ENCODE assay signal across 26 cellular contexts in genomic region chr14:36820901-36821300, GRCh38.
DNase-seq lines count a peak whose midpoint lies in the region; ATAC-seq and TF ChIP-seq lines count a peak whose summit lies in the region.
"Had no signal": no experiment of that assay in that cellular context is flagged by ENCODE, and none has a peak within 500 bp of the region (broad histone marks: within the 10 kb centered on the region; RNA-seq: fewer than 3 reads in every experiment).

No MANE protein-coding gene starts in this region.

- peak; percentile 77 for DNase-seq in NCI-H748 treated with DMSO at 0.1 percent for 48 hours (lab: John Stamatoyannopoulos, UW)
- DNase-seq in NCI-H748 (lab: John Stamatoyannopoulos, UW; ENCODE audit: unreplicated experiment): no peak
- DNase-seq in WTC11 (ENCODE audit: low spot score): no peak
- DNase-seq in fibroblast of peridontal ligament (ENCODE audit: extremely low read depth): peak; percentile 11
- no peak for DNase-seq in H9
- no peak for DNase-seq in mucosa of descending colon
- DNase-seq: Calu3; CD8-positive, alpha-beta memory T cell; IMR-90; KG1; NCI-H1048; NCI-H1930; NCI-H2107; NCI-H226; NCI-H510A; NCI-H774; Right ventricle myocardium superior; T-cell had no signal

- no CpG with 5 or more reads among the region's 1 CpG for WGBS in H9 (ENCODE audit: extremely low coverage, insufficient read length, low lambda C conversion rate)

- H3K36me3 Mint-ChIP-seq in WTC11 (no peaks in the 10 kb centered on the region), H9 (ENCODE audit: insufficient read depth in 1 of 3, low read depth in 3 of 3) (no peaks in the 10 kb centered on the region)
- H3K36me3 Mint-ChIP-seq: CD14-positive monocyte; CD8-positive, alpha-beta memory T cell; T-cell had no signal

- ATAC-seq in WTC11 (no peak), mucosa of descending colon (no peak), HG02938 (IDR thresholded peaks at IDR 0.05; ENCODE audit: unreplicated experiment) (no peak)
- ATAC-seq: T-cell had no signal

- H4K8ac ChIP-seq in H9 (replicated peaks; ENCODE audit: insufficient read length, low read depth, low read length): no peak overlapping the region

- H3K9me3 Mint-ChIP-seq in WTC11 (no peaks in the 10 kb centered on the region), H9 (no peaks in the 10 kb centered on the region)

- H3K4me1 ChIP-seq in HEK293 (ENCODE audit: control insufficient read depth, insufficient read depth, low read length): peaks cover 33% of the 10 kb centered on the region
- H3K4me1 ChIP-seq in H9 (ENCODE audit: insufficient read depth, low read length): no peaks in the 10 kb centered on the region; the same call in 1 of the 2 replicates
- H3K4me1 ChIP-seq in mucosa of descending colon (ENCODE audit: low read depth): no peaks in the 10 kb centered on the region
- H3K4me1 ChIP-seq: SJSA1 had no signal

- no peaks in the 10 kb centered on the region for H3K23me2 ChIP-seq in H9 (ENCODE audit: insufficient read length, low read depth, low read length, poor library complexity, severe bottlenecking)

- H3K27ac ChIP-seq in HEK293 (ENCODE audit: extremely low read depth, low read depth, low read length) (peak overlapping the region; percentile 84), H9 (ENCODE audit: insufficient read length, low read depth, low read length) (no peak overlapping the region)
- H3K27ac ChIP-seq: GM23248, PC-9, SJSA1 had no signal

- no peak overlapping the region for H3K14ac ChIP-seq in H9 (ENCODE audit: insufficient read depth, low read length)

- no peak overlapping the region for H2BK12ac ChIP-seq in H9 (ENCODE audit: insufficient read length, low read depth, low read length)

- H3K4me1 Mint-ChIP-seq in WTC11 (peaks cover 17% of the 10 kb centered on the region), H9 (peaks cover 9 to 11% of the 10 kb centered on the region in 2 experiments)
- H3K4me1 Mint-ChIP-seq: B cell; CD14-positive monocyte; CD8-positive, alpha-beta memory T cell; T-cell had no signal

- peaks cover 2% of the 10 kb centered on the region for H4K20me1 ChIP-seq in H9 (ENCODE audit: control insufficient read depth, insufficient read depth, insufficient read length)

- H3K9me3 ChIP-seq in HEK293 (ENCODE audit: control insufficient read depth, insufficient read depth, low read depth, low read length): no peaks in the 10 kb centered on the region
- H3K9me3 ChIP-seq in H9 (ENCODE audit: control insufficient read depth, low read depth, low read length): no peaks in the 10 kb centered on the region
- H3K9me3 ChIP-seq in mucosa of descending colon: no peaks in the 10 kb centered on the region
- H3K9me3 ChIP-seq: HAP-1, SJSA1 had no signal

- H3T11ph ChIP-seq in H9 (ENCODE audit: low read length): no peak overlapping the region

- no peak overlapping the region for H4K5ac ChIP-seq in H9 (ENCODE audit: insufficient read length, low read depth, low read length)

- H3K4me2 ChIP-seq in H9 (ENCODE audit: insufficient read depth, insufficient read length, low read length): no peak overlapping the region
- H3K4me2 ChIP-seq: PC-9 had no signal

- POLR2A ChIA-PET in HEK293 (lab: Yijun Ruan, JAX): no interaction called here
- POLR2A ChIA-PET in WTC11 (lab: Charles Lee): no interaction called here

- H3K36me3 ChIP-seq in HEK293 (ENCODE audit: control insufficient read depth in 2 of 2, insufficient read depth in 1 of 2, low read length in 2 of 2) (no peaks in the 10 kb centered on the region), mucosa of descending colon (ENCODE audit: low read depth) (no peaks in the 10 kb centered on the region)
- H3K36me3 ChIP-seq: HAP-1, SJSA1 had no signal

- TF ChIP-seq CTCF in HEK293 (tag by site-specific recombination; IDR thresholded peaks at IDR 0.05) (no peak), WTC11 (IDR thresholded peaks at IDR 0.05) (no peak), H9 (conservative IDR thresholded peaks at IDR 0.05) (no peak), mucosa of descending colon (IDR thresholded peaks at IDR 0.05) (no peak)

- no peaks in the 10 kb centered on the region for H3K27me3 Mint-ChIP-seq in WTC11 (ENCODE audit: low read depth)
- H3K27me3 Mint-ChIP-seq in H9 (ENCODE audit: low read depth): no peaks in the 10 kb centered on the region; the same call in none of the 2 replicates
- H3K27me3 Mint-ChIP-seq: B cell; CD8-positive, alpha-beta memory T cell had no signal

- intact Hi-C loops in mucosa of descending colon (cut with DNase I, micrococcal nuclease): no loop called here

- H2AK5ac ChIP-seq in H9 (ENCODE audit: insufficient read length, low read length): no peak overlapping the region

- no peak overlapping the region for H2BK120ac ChIP-seq in H9 (ENCODE audit: low read depth, low read length, poor library complexity, severe bottlenecking)

- H3K9ac ChIP-seq in H9 (ENCODE audit: extremely low read depth, insufficient read length, low read length): no peak overlapping the region
- H3K9ac ChIP-seq: GM23248 had no signal

- H3K4me3 Mint-ChIP-seq in WTC11 (no peak overlapping the region), H9 (no peak overlapping the region)
- H3K4me3 Mint-ChIP-seq: B cell; CD14-positive monocyte; CD8-positive, alpha-beta memory T cell; T-cell had no signal

- no peaks in the 10 kb centered on the region for H3K79me1 ChIP-seq in H9 (ENCODE audit: insufficient read depth, low read depth, low read length, poor library complexity, severe bottlenecking)

- H3K79me2 ChIP-seq in H9 (ENCODE audit: insufficient read depth, low read length): no peaks in the 10 kb centered on the region

- no peak overlapping the region for H3K23ac ChIP-seq in H9 (ENCODE audit: insufficient read length, low read depth, low read length)

- H2BK5ac ChIP-seq in H9 (ENCODE audit: insufficient read length, low read length): no peak overlapping the region

- no peak overlapping the region for H4K91ac ChIP-seq in H9 (ENCODE audit: insufficient read length, low read depth, low read length)

- H3K27ac Mint-ChIP-seq in WTC11 (peak overlapping the region; percentile 29; the same call in 1 of the 2 replicates), H9 (no peak overlapping the region)
- H3K27ac Mint-ChIP-seq: B cell; CD14-positive monocyte; CD8-positive, alpha-beta memory T cell; T-cell had no signal

- H2BK15ac ChIP-seq in H9 (ENCODE audit: low read depth, low read length): no peak overlapping the region

- no peaks in the 10 kb centered on the region for H3K27me3 ChIP-seq in H9 (ENCODE audit: insufficient read depth, low read length)
- H3K27me3 ChIP-seq: SJSA1 had no signal

- H3K4me3 ChIP-seq in HEK293 (ENCODE audit: low read depth, low read length): no peak overlapping the region
- no peak overlapping the region for H3K4me3 ChIP-seq in mucosa of descending colon
- H3K4me3 ChIP-seq: GM23248, HAP-1, PC-9, SJSA1 had no signal

- CTCF ChIA-PET in HEK293 (lab: Yijun Ruan, JAX): no interaction called here
- CTCF ChIA-PET in WTC11 (lab: Charles Lee): no interaction called here

- no peak overlapping the region for H3K18ac ChIP-seq in H9 (ENCODE audit: insufficient read length, low read depth, low read length)

- no peak overlapping the region for H2AFZ ChIP-seq in H9 (ENCODE audit: low read length)
- H2AFZ ChIP-seq: GM23248, PC-9 had no signal

- H3K4ac ChIP-seq in H9 (ENCODE audit: low read depth, low read length): no peak overlapping the region

- no peak overlapping the region for H2BK20ac ChIP-seq in H9 (ENCODE audit: low read depth, low read length, poor library complexity, severe bottlenecking)

- no peak overlapping the region for H3K56ac ChIP-seq in H9 (ENCODE audit: insufficient read length, low read depth, low read length)

TF ChIP-seq in HEK293, 187 proteins besides CTCF, POLR2A, EP300 and RAD21:
- TF ChIP-seq SP7 (tag by site-specific recombination; IDR thresholded peaks at IDR 0.05) (peak; percentile 85), ZNF692 (tag by site-specific recombination; IDR thresholded peaks at IDR 0.05) (no peak)

TF ChIP-seq in WTC11, 78 proteins besides CTCF, POLR2A, EP300 and RAD21 (continues in another document):
- TF ChIP-seq USF1 (CRISPR knock-in tag; IDR thresholded peaks at IDR 0.05) (no peak), NR1H2 (CRISPR knock-in tag; IDR thresholded peaks at IDR 0.05) (no peak), ZNF121 (CRISPR knock-in tag; IDR thresholded peaks at IDR 0.05) (no peak), STAT6 (CRISPR knock-in tag; conservative IDR thresholded peaks at IDR 0.05; ENCODE audit: low read depth) (no peak), CREM (CRISPR knock-in tag; IDR thresholded peaks at IDR 0.05) (no peak), IRF1 (CRISPR knock-in tag; IDR thresholded peaks at IDR 0.05) (no peak)

Comparison
In these comparisons a context has a peak if more than half of its experiments do, and no peak if none do; other contexts are left out.
1. DNase-seq: peak in NCI-H748 treated with DMSO at 0.1 percent for 48 hours (single experiment) and fibroblast of peridontal ligament (single experiment); none in NCI-H748 (single experiment), WTC11 (single experiment), H9 (single experiment) and mucosa of descending colon (0 of 3).